Comparison of ENCODE assay signal across 8 cellular contexts in genomic region chr6:31582230-31582601, GRCh38. TPM values are rescaled to one million over a fixed set of nuclear protein-coding genes. Genes with fewer than 3 reads are reported as not detected.
DNase-seq lines count a peak whose midpoint lies in the region; ATAC-seq and TF ChIP-seq lines count a peak whose summit lies in the region.

LTB (minus strand) TSS chr6:31582424; CDS start chr6:31582417, 7 bp downstream.

- TF ChIP-seq CTCF in fibroblast of villous mesenchyme (IDR thresholded peaks at IDR 0.05; ENCODE audit: insufficient read depth, low read depth, low read length) (no peak), omental fat pad (IDR thresholded peaks at IDR 0.05) (no peak)

- H3K9ac ChIP-seq in HUES64 (ENCODE audit: low read depth, low read length) (peak within 1 kb of the TSS; percentile 75), skeletal muscle satellite cell (ENCODE audit: low read depth, low read length) (peak within 1 kb of the TSS; percentile 77)

- H3K4me3 Mint-ChIP-seq in activated CD8-positive, alpha-beta memory T cell treated with anti-CD3 and anti-CD28 coated beads, Interleukin-2, amount 10 ng/mL, durations not matched to agents 7 days and 5 days, result peak within 1 kb of the TSS; percentile 86

- H3K27ac Mint-ChIP-seq in activated CD8-positive, alpha-beta memory T cell treated with anti-CD3 and anti-CD28 coated beads, Interleukin-2, amount 10 ng/mL, durations not matched to agents 7 days and 5 days, result peak within 1 kb of the TSS; percentile 94

- peak; percentile 4 for ATAC-seq in activated CD8-positive, alpha-beta memory T cell treated with anti-CD3 and anti-CD28 coated beads, Interleukin-2, amount 10 ng/mL, durations not matched to agents 7 days and 5 days
- ATAC-seq in HG02884 (IDR thresholded peaks at IDR 0.05; ENCODE audit: unreplicated experiment) (no peak), omental fat pad (ENCODE audit: low FRiP score) (no peak), HG02981 (IDR thresholded peaks at IDR 0.05; ENCODE audit: unreplicated experiment) (no peak)

- H3K27me3 Mint-ChIP-seq in activated CD8-positive, alpha-beta memory T cell treated with anti-CD3 and anti-CD28 coated beads, Interleukin-2, amount 10 ng/mL, durations not matched to agents 7 days and 5 days, result no peaks in the 10 kb centered on the region

- H3K27me3 ChIP-seq in HUES64 (ENCODE audit: insufficient read depth, low read length) (peaks cover 15% of the 10 kb centered on the region; the same call in 1 of the 2 replicates), skeletal muscle satellite cell (ENCODE audit: control insufficient read depth, insufficient read depth, low read length) (no peaks in the 10 kb centered on the region)

- no peaks in the 10 kb centered on the region for H3K9me3 Mint-ChIP-seq in activated CD8-positive, alpha-beta memory T cell treated with anti-CD3 and anti-CD28 coated beads, Interleukin-2, amount 10 ng/mL, durations not matched to agents 7 days and 5 days (ENCODE audit: low read depth)

- H3K27ac ChIP-seq in HUES64 (ENCODE audit: low read depth, low read length), result no peak within 1 kb of the TSS

- peaks cover 15% of the 10 kb centered on the region for H3K4me1 ChIP-seq in HUES64 (ENCODE audit: insufficient read depth, low read length)
- peaks cover 8% of the 10 kb centered on the region for H3K4me1 ChIP-seq in skeletal muscle satellite cell (ENCODE audit: control insufficient read depth, insufficient read depth, low read length)

- peaks cover 70% of the 10 kb centered on the region for H3K4me1 Mint-ChIP-seq in activated CD8-positive, alpha-beta memory T cell treated with anti-CD3 and anti-CD28 coated beads, Interleukin-2, amount 10 ng/mL, durations not matched to agents 7 days and 5 days

- peak within 1 kb of the TSS; percentile 92 for H3K4me3 ChIP-seq in HUES64 (ENCODE audit: low read length)
- H3K4me3 ChIP-seq in fibroblast of villous mesenchyme (ENCODE audit: low read depth, low read length), result peak within 1 kb of the TSS; percentile 88
- H3K4me3 ChIP-seq in skeletal muscle satellite cell (ENCODE audit: low read length), result peak within 1 kb of the TSS; percentile 78

- peak within 1 kb of the TSS; percentile 86 for H3K4me2 ChIP-seq in skeletal muscle satellite cell (ENCODE audit: low read length)

- peaks cover 48% of the 10 kb centered on the region for H3K36me3 Mint-ChIP-seq in activated CD8-positive, alpha-beta memory T cell treated with anti-CD3 and anti-CD28 coated beads, Interleukin-2, amount 10 ng/mL, durations not matched to agents 7 days and 5 days

- no peaks in the 10 kb centered on the region for H3K9me3 ChIP-seq in HUES64 (ENCODE audit: insufficient read depth, low read depth, low read length)
- no peaks in the 10 kb centered on the region for H3K9me3 ChIP-seq in skeletal muscle satellite cell (replicated peaks; ENCODE audit: low read length)

- no peaks in the 10 kb centered on the region for H3K36me3 ChIP-seq in HUES64 (ENCODE audit: insufficient read depth, low read length)
- no peaks in the 10 kb centered on the region for H3K36me3 ChIP-seq in skeletal muscle satellite cell (ENCODE audit: insufficient read depth, low read length)

- DNase-seq in activated CD8-positive, alpha-beta memory T cell treated with anti-CD3 and anti-CD28 coated beads, Interleukin-2, amount 10 ng/mL, durations not matched to agents 7 days and 5 days, result peak; percentile 69
- no peak for DNase-seq in fibroblast of villous mesenchyme (ENCODE audit: low read depth)
- DNase-seq in NCI-H524 (lab: John Stamatoyannopoulos, UW), result no peak
- no peak for DNase-seq in omental fat pad (ENCODE audit: low spot score)

- CTCF ChIA-PET in activated CD8-positive, alpha-beta memory T cell treated with anti-CD3 and anti-CD28 coated beads, Interleukin-2, amount 10 ng/mL, durations not matched to agents 7 days and 5 days (lab: Charles Lee), result interaction anchor here (1.2 to 26.0 kb wide), 7 partner anchors 1 to 245 kb away, joined by 3 to 952 read pairs (median 189); partner anchors contain the start of genes ATP6V1G2, DDX39B, HSPA1B and LST1

- 88% methylated on average over 3 of the region's 3 CpGs for WGBS in HUES64

RNA-seq across cellular contexts. Expression of gene LTB, which starts in this region (rescaled TPM):
- polyA plus RNA-seq in HUES64 (2013, experiment 1 of 2), result not detected
- polyA plus RNA-seq in HUES64 (2013, experiment 2 of 2), result not detected
- 100 to 1,000 TPM; 608 to 839 TPM for total RNA-seq in activated CD8-positive, alpha-beta memory T cell treated with anti-CD3 and anti-CD28 coated beads, Interleukin-2, amount 10 ng/mL, durations not matched to agents 7 days and 5 days
- total RNA-seq in fibroblast of villous mesenchyme, result 0.32 TPM in 1 of 2 replicates, not detected in the other
- not detected in 2 replicates for total RNA-seq in skeletal muscle satellite cell (2012; rRNA removed)
- 1 to 10 TPM in 3 of 4 donors, under 1 TPM in 1; 0.72 to 5.5 (median 1.9) TPM for total RNA-seq in omental fat pad

Comparison
In these comparisons a context has a peak if more than half of its experiments do, and no peak if none do; other contexts are left out.
1. RNA of gene LTB (total RNA-seq): 608 to 839 TPM in activated CD8-positive, alpha-beta memory T cell treated with anti-CD3 and anti-CD28 coated beads, Interleukin-2, amount 10 ng/mL, durations not matched to agents 7 days and 5 days; 0.72 to 5.5 TPM in omental fat pad and 0.32 TPM in fibroblast of villous mesenchyme; every median in the first group is over 10 times any median in the second.
2. Peak in every context shown above with its lines, with median percentiles within 50 percentile points of each other: H3K4me3 ChIP-seq.